1 cellular context compared by ENCODE assay signal in genomic region chr1:236718328-236718727, GRCh38.
TF ChIP-seq lines count a peak whose summit lies in the region.

No MANE protein-coding gene starts in this region.

TF ChIP-seq in WTC11, 78 proteins besides CTCF, POLR2A, EP300 and RAD21 (continued from another document):
- TF ChIP-seq CDX4 (CRISPR knock-in tag; IDR thresholded peaks at IDR 0.05; ENCODE audit: borderline replicate concordance): no peak
- TF ChIP-seq RELA (CRISPR knock-in tag; IDR thresholded peaks at IDR 0.05; ENCODE audit: borderline replicate concordance): no peak
- no peak for TF ChIP-seq ZNF121 (CRISPR knock-in tag; IDR thresholded peaks at IDR 0.05)
- TF ChIP-seq ZBTB21 (CRISPR knock-in tag; IDR thresholded peaks at IDR 0.05; ENCODE audit: borderline replicate concordance): no peak
